Comparison of ENCODE assay signal across 12 cellular contexts in the genomic region with DNA sequence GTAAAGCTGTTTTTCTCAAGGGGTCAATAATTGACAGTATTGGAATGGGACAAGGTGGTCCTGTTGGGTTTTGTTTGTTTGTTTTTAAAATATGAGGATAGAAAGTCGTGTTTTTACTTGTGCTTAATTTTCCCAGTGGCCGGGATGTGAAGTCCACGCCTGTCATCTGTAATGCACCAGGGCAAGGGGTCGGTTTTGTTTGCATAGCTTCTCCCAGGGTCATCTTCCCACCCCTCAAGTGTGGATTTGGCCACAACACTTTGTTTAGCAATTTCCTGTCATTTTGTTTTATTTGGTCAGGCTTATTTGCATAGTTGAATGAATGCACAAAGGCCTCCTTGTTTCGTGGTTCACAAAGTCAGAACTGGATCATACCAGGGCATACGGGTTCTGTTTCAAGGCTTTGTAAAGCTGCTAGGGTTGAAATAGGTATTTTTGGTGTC. TPM values are rescaled to one million over a fixed set of nuclear protein-coding genes. Genes with fewer than 3 reads are reported as not detected.
DNase-seq lines count a peak whose midpoint lies in the region; ATAC-seq and TF ChIP-seq lines count a peak whose summit lies in the region.
"Had no signal": no experiment of that assay in that cellular context is flagged by ENCODE, and none has a peak within 500 bp of the region (broad histone marks: within the 10 kb centered on the region; RNA-seq: fewer than 3 reads in every experiment).

No MANE protein-coding gene starts in this region.

- H3K27ac ChIP-seq in BLaER1 treated with 17β-estradiol and CSF1 and Interleukin-3, amounts not matched to agents 10 nM and 100 nM, result peak overlapping the region in 1 of 11 experiments; percentile 28; a peak in 1 of 22 replicates
- H3K27ac ChIP-seq in upper lobe of right lung, result no peak overlapping the region
- H3K27ac ChIP-seq: colonic mucosa, testis, WERI-Rb-1 had no signal

- peaks cover 0 to 2% (median 0%) of the 10 kb centered on the region in 11 experiments; a peak in 2 of 22 replicates for H4K20me1 ChIP-seq in BLaER1 treated with 17β-estradiol and CSF1 and Interleukin-3, amounts not matched to agents 10 nM and 100 nM

- no peaks in the 10 kb centered on the region for H3K36me3 ChIP-seq in BLaER1 treated with 17β-estradiol and CSF1 and Interleukin-3, amounts not matched to agents 10 nM and 100 nM
- H3K36me3 ChIP-seq in mucosa of descending colon (ENCODE audit: low read depth) (no peaks in the 10 kb centered on the region), upper lobe of right lung (no peaks in the 10 kb centered on the region)
- H3K36me3 ChIP-seq: colonic mucosa, WERI-Rb-1 had no signal

- TF ChIP-seq CTCF in cardiac fibroblast (IDR thresholded peaks at IDR 0.05; ENCODE audit: low read depth, low read length) (no peak), mucosa of descending colon (IDR thresholded peaks at IDR 0.05) (no peak), upper lobe of right lung (IDR thresholded peaks at IDR 0.05) (no peak)

- ATAC-seq in mucosa of descending colon (peak; percentile 41), upper lobe of right lung (no peak), HG02763 (IDR thresholded peaks at IDR 0.05; ENCODE audit: unreplicated experiment) (no peak)
- no peak for ATAC-seq in activated CD4-positive, CD25-positive, alpha-beta regulatory T cell treated with anti-CD3 and anti-CD28 coated beads, Interleukin-2, amount 50 U/mL, for 24 hours

- peaks cover 51 to 68% (median 58%) of the 10 kb centered on the region in 10 experiments for H3K4me1 ChIP-seq in BLaER1 treated with 17β-estradiol and CSF1 and Interleukin-3, amounts not matched to agents 10 nM and 100 nM
- H3K4me1 ChIP-seq in mucosa of descending colon (ENCODE audit: low read depth), result peaks cover 16% of the 10 kb centered on the region
- peaks cover 27% of the 10 kb centered on the region for H3K4me1 ChIP-seq in upper lobe of right lung
- H3K4me1 ChIP-seq: colonic mucosa had no signal

- H3K27me3 ChIP-seq in BLaER1 treated with 17β-estradiol and CSF1 and Interleukin-3, amounts not matched to agents 10 nM and 100 nM, result no peaks in the 10 kb centered on the region
- no peaks in the 10 kb centered on the region for H3K27me3 ChIP-seq in upper lobe of right lung
- H3K27me3 ChIP-seq: colonic mucosa, testis had no signal

- no peaks in the 10 kb centered on the region; a peak in 1 of 22 replicates for H3K9me3 ChIP-seq in BLaER1 treated with 17β-estradiol and CSF1 and Interleukin-3, amounts not matched to agents 10 nM and 100 nM (replicated peaks in 1 of 11)
- H3K9me3 ChIP-seq in mucosa of descending colon, result no peaks in the 10 kb centered on the region
- no peaks in the 10 kb centered on the region for H3K9me3 ChIP-seq in upper lobe of right lung
- H3K9me3 ChIP-seq: colonic mucosa, testis had no signal

- DNase-seq in HT1080 (ENCODE audit: low read depth) (peak; percentile 39), cardiac fibroblast (ENCODE audit: low read depth in 2 of 2) (peak; percentile 45 to 59), mucosa of descending colon (no peak), NCI-H1092 treated with DMSO at 0.1 percent for 48 hours (lab: John Stamatoyannopoulos, UW) (no peak), upper lobe of right lung (no peak)
- DNase-seq: colonic mucosa, OCI-M1, testis, WERI-Rb-1 had no signal

- H3K9ac ChIP-seq in BLaER1 treated with 17β-estradiol and CSF1 and Interleukin-3, amounts not matched to agents 10 nM and 100 nM, result no peak overlapping the region

- H3K4me3 ChIP-seq in BLaER1 treated with 17β-estradiol and CSF1 and Interleukin-3, amounts not matched to agents 10 nM and 100 nM, result no peak overlapping the region
- H3K4me3 ChIP-seq in cardiac fibroblast (replicated peaks in 1 of 2; ENCODE audit: low read depth in 2 of 2, low read length in 2 of 2) (no peak overlapping the region), mucosa of descending colon (no peak overlapping the region), upper lobe of right lung (no peak overlapping the region)
- H3K4me3 ChIP-seq: colonic mucosa, testis had no signal

- intact Hi-C loops in mucosa of descending colon (cut with DNase I, micrococcal nuclease), result no loop called here
- intact Hi-C loops in upper lobe of right lung (cut with DNase I), result no loop called here

- peak overlapping the region; percentile 3 to 96 (median 55); a peak in 20 of 22 replicates for H3K4me2 ChIP-seq in BLaER1 treated with 17β-estradiol and CSF1 and Interleukin-3, amounts not matched to agents 10 nM and 100 nM

RNA-seq across cellular contexts. Expression of gene SYNJ2, which starts 29.8 kb away (rescaled TPM):
- total RNA-seq in HT1080 (2014; rRNA removed; shearing (Covaris generic)), result 64.7 and 68.5 TPM in 2 replicates
- polyA plus RNA-seq in HT1080 (2015; cell fraction: cytosol; rRNA removed), result 57.0 and 58.7 TPM in 2 replicates
- polyA plus RNA-seq in HT1080 (2015; cell fraction: nucleus; rRNA removed), result 89.2 and 95.8 TPM in 2 replicates
- 10 to 100 TPM; 28.3 to 45.9 (median 39.6) TPM for total RNA-seq in mucosa of descending colon
- total RNA-seq in upper lobe of right lung, result 7.2 TPM

Comparison
In these comparisons a context has a peak if more than half of its experiments do, and no peak if none do; other contexts are left out.
1. DNase-seq: peak in HT1080 (single experiment) and cardiac fibroblast (2 of 2); none in mucosa of descending colon (0 of 3), NCI-H1092 treated with DMSO at 0.1 percent for 48 hours (single experiment) and upper lobe of right lung (single experiment).